In the genomic region with DNA sequence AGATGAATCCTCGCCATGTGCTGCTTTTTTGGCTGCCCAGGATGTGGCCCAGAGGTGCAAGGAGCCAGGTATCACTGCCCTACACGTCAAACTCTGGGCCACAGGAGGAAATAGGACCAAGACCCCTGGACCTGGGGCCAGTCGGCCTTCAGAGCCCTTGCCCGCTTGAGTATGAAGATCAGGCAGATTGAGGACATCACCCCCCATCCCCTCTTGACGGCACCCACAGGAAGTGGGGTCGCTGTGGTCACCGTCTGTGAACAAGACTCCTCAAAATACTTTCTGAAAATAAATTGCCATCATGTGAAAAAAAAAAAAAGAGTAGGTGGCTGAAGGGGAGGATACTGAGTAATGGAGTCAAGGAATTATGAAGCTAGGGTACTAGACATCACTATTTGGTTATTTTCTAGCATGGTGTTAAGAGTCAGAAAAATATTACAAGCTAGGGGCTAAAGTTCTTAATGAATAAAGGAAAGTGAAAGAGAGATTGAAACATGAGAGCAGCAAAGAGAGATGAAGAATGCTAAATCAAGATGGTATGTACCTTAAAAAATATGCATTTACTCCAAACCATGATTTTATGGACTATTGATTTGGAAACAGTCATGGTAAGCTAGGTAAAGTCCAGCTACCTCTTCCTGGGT, we compare ENCODE assay signal across 14 cellular contexts.
DNase-seq lines count a peak whose midpoint lies in the region; ATAC-seq and TF ChIP-seq lines count a peak whose summit lies in the region.
"Had no signal": no experiment of that assay in that cellular context is flagged by ENCODE, and none has a peak within 500 bp of the region (broad histone marks: within the 10 kb centered on the region; RNA-seq: fewer than 3 reads in every experiment).

No MANE protein-coding gene starts in this region.

- no peaks in the 10 kb centered on the region for H3K36me3 Mint-ChIP-seq in natural killer cell
- H3K36me3 Mint-ChIP-seq in natural killer cell treated with Interleukin-12 subunit alpha and Interleukin-12 subunit beta and Interleukin-15 and Interleukin-18, amount 100 ng/mL, for 72 hours: peaks cover 3% of the 10 kb centered on the region
- H3K36me3 Mint-ChIP-seq: activated naive CD8-positive, alpha-beta T cell had no signal

- no peaks in the 10 kb centered on the region for H3K4me1 ChIP-seq in hepatocyte (ENCODE audit: insufficient read depth)
- H3K4me1 ChIP-seq: gastrocnemius medialis had no signal

- H3K4me2 ChIP-seq in hepatocyte: no peak overlapping the region
- H3K4me2 ChIP-seq: SK-N-SH had no signal

- H3K4me3 ChIP-seq in hepatocyte: no peak overlapping the region
- H3K4me3 ChIP-seq: gastrocnemius medialis had no signal

- no peak overlapping the region for H3K27ac ChIP-seq in hepatocyte
- H3K27ac ChIP-seq: 22Rv1, gastrocnemius medialis had no signal

- H3K4me1 Mint-ChIP-seq in natural killer cell: peaks cover 6 to 11% of the 10 kb centered on the region in 2 donors
- peaks cover 3 to 4% of the 10 kb centered on the region in 2 donors for H3K4me1 Mint-ChIP-seq in natural killer cell treated with Interleukin-12 subunit alpha and Interleukin-12 subunit beta and Interleukin-15 and Interleukin-18, amount 100 ng/mL, for 72 hours (ENCODE audit: low read depth in 2 of 2)
- H3K4me1 Mint-ChIP-seq: activated CD4-positive, alpha-beta T cell treated with anti-CD3 and anti-CD28 coated beads, Interleukin-2, amount 10 ng/mL, durations not matched to agents 7 days and 5 days had no signal

- peaks cover 6 to 10% of the 10 kb centered on the region in 2 donors for H3K27me3 Mint-ChIP-seq in natural killer cell (ENCODE audit: low read depth in 2 of 2)
- H3K27me3 Mint-ChIP-seq in natural killer cell treated with Interleukin-12 subunit alpha and Interleukin-12 subunit beta and Interleukin-15 and Interleukin-18, amount 100 ng/mL, for 72 hours: no peaks in the 10 kb centered on the region
- H3K27me3 Mint-ChIP-seq: activated CD4-positive, alpha-beta T cell treated with anti-CD3 and anti-CD28 coated beads, Interleukin-2, amount 10 ng/mL, durations not matched to agents 7 days and 5 days had no signal

- ATAC-seq in natural killer cell (peak in 1 of 3 donors; percentile 30), GM21825 (IDR thresholded peaks at IDR 0.05; ENCODE audit: unreplicated experiment) (peak; percentile 70), HG03196 (IDR thresholded peaks at IDR 0.05; ENCODE audit: unreplicated experiment) (peak; percentile 63)
- ATAC-seq in natural killer cell treated with Interleukin-12 subunit alpha and Interleukin-12 subunit beta and Interleukin-15 and Interleukin-18, amount 100 ng/mL, for 72 hours: no peak
- ATAC-seq: gastrocnemius medialis had no signal

- H3K79me2 ChIP-seq in hepatocyte: no peaks in the 10 kb centered on the region

- WGBS in hepatocyte (ENCODE audit: low lambda C conversion rate, missing lambda C conversion rate): 93% methylated on average over 7 of the region's 7 CpGs

- no peaks in the 10 kb centered on the region for H3K36me3 ChIP-seq in hepatocyte (replicated peaks; ENCODE audit: insufficient read depth, low read depth)
- H3K36me3 ChIP-seq: gastrocnemius medialis had no signal

- no peak for DNase-seq in natural killer cell
- no peak for DNase-seq in natural killer cell treated with Interleukin-12 subunit alpha and Interleukin-12 subunit beta and Interleukin-15 and Interleukin-18, amount 100 ng/mL, for 72 hours (ENCODE audit: low spot score)
- no peak for DNase-seq in hepatocyte (ENCODE audit: low spot score)
- DNase-seq in OCI-M1 (lab: John Stamatoyannopoulos, UW): no peak
- DNase-seq in NCI-H2171 treated with DMSO at 0.1 percent for 48 hours (lab: John Stamatoyannopoulos, UW): no peak
- no peak for DNase-seq in T-helper 1 cell
- DNase-seq: activated CD4-positive, alpha-beta T cell treated with anti-CD3 and anti-CD28 coated beads, Interleukin-2, amount 10 ng/mL, durations not matched to agents 7 days and 5 days; DMS79 treated with DMSO at 0.1 percent for 48 hours; gastrocnemius medialis; SK-N-SH had no signal

- peaks cover under 1 to 7% of the 10 kb centered on the region in 2 donors for H3K9me3 Mint-ChIP-seq in natural killer cell
- H3K9me3 Mint-ChIP-seq in natural killer cell treated with Interleukin-12 subunit alpha and Interleukin-12 subunit beta and Interleukin-15 and Interleukin-18, amount 100 ng/mL, for 72 hours: peaks cover 6% of the 10 kb centered on the region

- peak overlapping the region; percentile 55 for H3K4me3 Mint-ChIP-seq in natural killer cell
- no peak overlapping the region for H3K4me3 Mint-ChIP-seq in natural killer cell treated with Interleukin-12 subunit alpha and Interleukin-12 subunit beta and Interleukin-15 and Interleukin-18, amount 100 ng/mL, for 72 hours
- H3K4me3 Mint-ChIP-seq: activated CD4-positive, alpha-beta T cell treated with anti-CD3 and anti-CD28 coated beads, Interleukin-2, amount 10 ng/mL, durations not matched to agents 7 days and 5 days; activated naive CD8-positive, alpha-beta T cell had no signal

- H3K9me3 ChIP-seq in hepatocyte (ENCODE audit: low read depth): no peaks in the 10 kb centered on the region
- H3K9me3 ChIP-seq: gastrocnemius medialis, SK-N-SH had no signal

- no peak overlapping the region for H3K27ac Mint-ChIP-seq in natural killer cell
- H3K27ac Mint-ChIP-seq in natural killer cell treated with Interleukin-12 subunit alpha and Interleukin-12 subunit beta and Interleukin-15 and Interleukin-18, amount 100 ng/mL, for 72 hours: no peak overlapping the region
- H3K27ac Mint-ChIP-seq: activated CD4-positive, alpha-beta T cell treated with anti-CD3 and anti-CD28 coated beads, Interleukin-2, amount 10 ng/mL, durations not matched to agents 7 days and 5 days; activated naive CD8-positive, alpha-beta T cell had no signal

- no peaks in the 10 kb centered on the region for H3K27me3 ChIP-seq in hepatocyte
- H3K27me3 ChIP-seq: gastrocnemius medialis had no signal

- TF ChIP-seq CTCF in natural killer cell (IDR thresholded peaks at IDR 0.05): no peak
- no peak for TF ChIP-seq CTCF in hepatocyte (IDR thresholded peaks at IDR 0.05; ENCODE audit: poor library complexity)

- intact Hi-C loops in natural killer cell (cut with micrococcal nuclease): no loop called here

- H2AFZ ChIP-seq in hepatocyte: no peak overlapping the region

- H4K20me1 ChIP-seq in hepatocyte (ENCODE audit: insufficient read depth, poor library complexity, severe bottlenecking): no peaks in the 10 kb centered on the region

- H3K9me2 ChIP-seq in hepatocyte (replicated peaks; ENCODE audit: insufficient read depth): no peaks in the 10 kb centered on the region
- H3K9me2 ChIP-seq: SK-N-SH had no signal

Comparison
In these comparisons a context has a peak if more than half of its experiments do, and no peak if none do; other contexts are left out.
1. ATAC-seq: peak in GM21825 (single experiment) and HG03196 (single experiment); none in natural killer cell treated with Interleukin-12 subunit alpha and Interleukin-12 subunit beta and Interleukin-15 and Interleukin-18, amount 100 ng/mL, for 72 hours (0 of 2).